Comparison of ENCODE assay signal across 11 cellular contexts in genomic region chr11:124725719-124726105, GRCh38. TPM values are rescaled to one million over a fixed set of nuclear protein-coding genes. Genes with fewer than 3 reads are reported as not detected.
DNase-seq lines count a peak whose midpoint lies in the region; ATAC-seq and TF ChIP-seq lines count a peak whose summit lies in the region.
"Had no signal": no experiment of that assay in that cellular context is flagged by ENCODE, and none has a peak within 500 bp of the region (broad histone marks: within the 10 kb centered on the region; RNA-seq: fewer than 3 reads in every experiment).

No MANE protein-coding gene starts in this region.

- DNase-seq in Karpas-422 (no peak), coronary artery (ENCODE audit: low spot score) (no peak), skeletal muscle cell (ENCODE audit: low read depth) (peak; percentile 45), NCI-H1417 (lab: John Stamatoyannopoulos, UW) (no peak), NCI-H510A treated with DMSO at 0.1 percent for 48 hours (lab: John Stamatoyannopoulos, UW) (no peak), SIG-M5 treated with dmso at 0.1 percent for 504 hours (lab: John Stamatoyannopoulos, UW; ENCODE audit: unreplicated experiment) (no peak)
- DNase-seq: activated CD4-positive, CD25-positive, alpha-beta regulatory T cell treated with anti-CD3 and anti-CD28 coated beads, Interleukin-2, amount 50 U/mL, for 72 hours; NCI-H1092 treated with DMSO at 0.1 percent for 48 hours had no signal

- no peak overlapping the region for H2AFZ ChIP-seq in Karpas-422 (ENCODE audit: low read length)

- H3K27ac ChIP-seq in Karpas-422 (ENCODE audit: low read length) (no peak overlapping the region), coronary artery (peak overlapping the region; percentile 38 to 69)
- H3K27ac ChIP-seq: tibial nerve had no signal

- peak; percentile 10 for ATAC-seq in GM19452 (IDR thresholded peaks at IDR 0.05; ENCODE audit: unreplicated experiment)
- ATAC-seq in HG02884 (IDR thresholded peaks at IDR 0.05; ENCODE audit: unreplicated experiment) = no peak

- no peaks in the 10 kb centered on the region for H3K36me3 ChIP-seq in Karpas-422 (ENCODE audit: insufficient read depth, low read length)
- H3K36me3 ChIP-seq: tibial nerve had no signal

- no peaks in the 10 kb centered on the region for H3K27me3 ChIP-seq in Karpas-422 (ENCODE audit: low read length)

- peak overlapping the region; percentile 82 for H3K4me2 ChIP-seq in Karpas-422 (ENCODE audit: low read depth, low read length, poor library complexity, severe bottlenecking)

- no peaks in the 10 kb centered on the region for H3K9me2 ChIP-seq in Karpas-422 (replicated peaks; ENCODE audit: insufficient read depth, low read length)

- no peaks in the 10 kb centered on the region for H3K9me3 ChIP-seq in Karpas-422 (ENCODE audit: low read length)
- H3K9me3 ChIP-seq: tibial nerve had no signal

- peaks cover 45% of the 10 kb centered on the region for H3K4me1 ChIP-seq in Karpas-422 (ENCODE audit: low read length)

- peak overlapping the region; percentile 64; the same call in 1 of the 2 replicates for H3K9ac ChIP-seq in Karpas-422 (ENCODE audit: low read length)

- no peak for TF ChIP-seq CTCF in coronary artery (IDR thresholded peaks at IDR 0.05)

- peak overlapping the region; percentile 59; the same call in 1 of the 2 replicates for H3K4me3 ChIP-seq in Karpas-422 (ENCODE audit: low read length)
- H3K4me3 ChIP-seq in coronary artery = peak overlapping the region; percentile 12
- no peak overlapping the region for H3K4me3 ChIP-seq in skeletal muscle cell (ENCODE audit: low read depth, low read length)
- H3K4me3 ChIP-seq: tibial nerve had no signal

- H4K20me1 ChIP-seq in Karpas-422 (ENCODE audit: insufficient read depth, low read depth, low read length) = no peaks in the 10 kb centered on the region

- H3K79me2 ChIP-seq in Karpas-422 (ENCODE audit: low read length) = no peaks in the 10 kb centered on the region

RNA-seq across cellular contexts. Expression of gene NRGN, which starts 14.0 kb away (rescaled TPM):
- 0.97 TPM in 1 of 2 replicates, not detected in the other for total RNA-seq in Karpas-422 (2014; rRNA removed; shearing (Covaris generic); ENCODE audit: low replicate concordance)

RNA-seq across cellular contexts. Expression of gene VSIG2, which starts 26.3 kb away (rescaled TPM):
- not detected in 2 replicates for total RNA-seq in Karpas-422 (2014; rRNA removed; shearing (Covaris generic); ENCODE audit: low replicate concordance)

RNA-seq across cellular contexts. Expression of gene ESAM, which starts 36.4 kb away (rescaled TPM):
- total RNA-seq in Karpas-422 (2014; rRNA removed; shearing (Covaris generic); ENCODE audit: low replicate concordance) = not detected in 2 replicates

RNA-seq across cellular contexts. Expression of gene SPA17, which starts 52.0 kb away (rescaled TPM):
- 1.2 and 10.4 TPM in 2 replicates for total RNA-seq in Karpas-422 (2014; rRNA removed; shearing (Covaris generic); ENCODE audit: low replicate concordance)

RNA-seq across cellular contexts. Expression of gene SIAE, which starts 52.2 kb away (rescaled TPM):
- total RNA-seq in Karpas-422 (2014; rRNA removed; shearing (Covaris generic); ENCODE audit: low replicate concordance) = 0.47 and 0.89 TPM in 2 replicates
